10 cellular contexts compared by ENCODE assay signal in the genomic region with DNA sequence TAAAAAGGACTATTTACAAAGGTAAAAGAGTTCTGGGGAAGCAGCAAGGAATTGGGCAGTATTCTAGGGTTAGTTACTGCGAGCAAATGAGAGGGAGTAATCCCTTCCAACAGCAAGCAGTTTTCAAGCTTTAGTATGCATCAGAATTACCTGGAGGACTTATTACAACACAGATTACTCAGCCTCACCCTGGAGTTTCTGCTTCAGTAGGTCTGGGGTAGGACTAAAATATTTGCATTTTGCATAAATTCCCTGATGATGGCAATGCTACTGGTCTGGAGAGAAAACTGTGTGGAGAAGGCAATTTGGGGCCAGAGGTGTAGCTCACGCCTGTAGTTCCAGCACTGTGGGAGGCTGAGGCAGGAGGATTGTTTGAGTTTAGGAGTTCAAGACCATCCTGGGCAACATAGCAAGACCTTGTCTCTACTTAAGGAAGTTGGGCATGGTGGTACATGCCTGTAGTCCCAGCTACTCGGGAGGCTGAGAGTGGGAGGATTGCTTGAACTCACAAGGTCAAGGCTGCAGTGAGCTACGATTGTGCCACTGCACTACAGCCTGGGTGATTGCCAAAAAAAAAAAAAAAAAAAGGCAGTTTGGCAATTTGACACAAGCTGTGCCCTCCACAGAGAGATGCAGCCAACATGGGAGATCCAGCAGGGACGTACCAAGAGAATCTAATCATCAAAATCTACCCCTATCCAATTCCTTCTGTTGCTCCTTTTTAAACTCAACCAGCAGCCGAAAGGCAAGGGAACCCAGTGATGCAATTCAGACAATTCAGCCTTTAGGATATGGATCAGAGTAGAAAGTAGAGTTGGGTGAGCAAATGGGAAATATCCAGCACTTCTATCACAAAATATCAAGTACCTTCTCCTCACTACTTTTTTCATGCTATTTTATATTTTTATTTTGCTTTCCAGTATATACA. TPM values are rescaled to one million over a fixed set of nuclear protein-coding genes. Genes with fewer than 3 reads are reported as not detected.
DNase-seq lines count a peak whose midpoint lies in the region; ATAC-seq and TF ChIP-seq lines count a peak whose summit lies in the region.
"Had no signal": no experiment of that assay in that cellular context is flagged by ENCODE, and none has a peak within 500 bp of the region (broad histone marks: within the 10 kb centered on the region; RNA-seq: fewer than 3 reads in every experiment).

No MANE protein-coding gene starts in this region.

- H3K9me3 Mint-ChIP-seq in activated naive CD4-positive, alpha-beta T cell treated with anti-CD3 and anti-CD28 coated beads, Interleukin-2, amount 50 U/mL, for 24 hours = no peaks in the 10 kb centered on the region
- H3K9me3 Mint-ChIP-seq in effector memory CD8-positive, alpha-beta T cell = no peaks in the 10 kb centered on the region

- H3K4me3 ChIP-seq in Peyer's patch = no peak overlapping the region
- H3K4me3 ChIP-seq: ovary had no signal

- H3K4me1 Mint-ChIP-seq in activated naive CD4-positive, alpha-beta T cell treated with anti-CD3 and anti-CD28 coated beads, Interleukin-2, amount 50 U/mL, for 24 hours = peaks cover 69% of the 10 kb centered on the region
- H3K4me1 Mint-ChIP-seq in effector memory CD8-positive, alpha-beta T cell (ENCODE audit: low read depth in 2 of 2) = peaks cover 33 to 42% of the 10 kb centered on the region in 2 donors

- CTCF ChIA-PET in RWPE1 (lab: Yijun Ruan, JAX) = interaction anchor here (1.0 kb wide), 1 partner anchor 259 kb away, joined by 4 read pairs; no protein-coding TSS in a partner anchor

- TF ChIP-seq POLR2A in Peyer's patch (IDR thresholded peaks at IDR 0.05) = no peak

- DNase-seq in activated naive CD4-positive, alpha-beta T cell (lab: John Stamatoyannopoulos, UW) = no peak
- DNase-seq in RWPE1 (ENCODE audit: low spot score) (no peak), NCI-H1436 (lab: John Stamatoyannopoulos, UW) (no peak), GM10266 (ENCODE audit: extremely low spot score) (no peak), Peyer's patch (no peak)
- no peak for DNase-seq in effector memory CD8-positive, alpha-beta T cell
- DNase-seq: cerebellar nuclear complex, ovary had no signal

- H3K27me3 ChIP-seq in Peyer's patch = no peaks in the 10 kb centered on the region
- H3K27me3 ChIP-seq: ovary had no signal

- no peak for ATAC-seq in effector memory CD8-positive, alpha-beta T cell (replicated peaks)
- ATAC-seq in GM18520 (IDR thresholded peaks at IDR 0.05; ENCODE audit: unreplicated experiment) = no peak

- POLR2A ChIA-PET in RWPE1 (lab: Yijun Ruan, JAX; ENCODE audit: low non-redundant PET) = interaction anchor here (0.6 kb wide), 1 partner anchor 15 kb away, joined by 4 read pairs; no protein-coding TSS in a partner anchor

- H3K4me3 Mint-ChIP-seq in activated naive CD4-positive, alpha-beta T cell treated with anti-CD3 and anti-CD28 coated beads, Interleukin-2, amount 50 U/mL, for 24 hours = peak overlapping the region; percentile 6
- H3K4me3 Mint-ChIP-seq in effector memory CD8-positive, alpha-beta T cell = no peak overlapping the region

- peak overlapping the region; percentile 57 for H3K27ac Mint-ChIP-seq in activated naive CD4-positive, alpha-beta T cell treated with anti-CD3 and anti-CD28 coated beads, Interleukin-2, amount 50 U/mL, for 24 hours
- peak overlapping the region; percentile 86 to 93 for H3K27ac Mint-ChIP-seq in effector memory CD8-positive, alpha-beta T cell

- TF ChIP-seq CTCF in RWPE1 (conservative IDR thresholded peaks at IDR 0.05; ENCODE audit: low read depth) (no peak), GM10266 (IDR thresholded peaks at IDR 0.05; ENCODE audit: control insufficient read depth, insufficient read depth, low read depth, missing control alignments) (no peak), Peyer's patch (IDR thresholded peaks at IDR 0.05) (no peak)

- H3K36me3 Mint-ChIP-seq in activated naive CD4-positive, alpha-beta T cell treated with anti-CD3 and anti-CD28 coated beads, Interleukin-2, amount 50 U/mL, for 24 hours = no peaks in the 10 kb centered on the region
- peaks cover 11% of the 10 kb centered on the region for H3K36me3 Mint-ChIP-seq in effector memory CD8-positive, alpha-beta T cell (ENCODE audit: insufficient read depth)

- H3K27me3 Mint-ChIP-seq in activated naive CD4-positive, alpha-beta T cell treated with anti-CD3 and anti-CD28 coated beads, Interleukin-2, amount 50 U/mL, for 24 hours = no peaks in the 10 kb centered on the region
- H3K27me3 Mint-ChIP-seq in effector memory CD8-positive, alpha-beta T cell = no peaks in the 10 kb centered on the region

- no peaks in the 10 kb centered on the region for H3K9me3 ChIP-seq in Peyer's patch
- H3K9me3 ChIP-seq: ovary had no signal

- H3K27ac ChIP-seq in RWPE1 (peak overlapping the region; percentile 65), Peyer's patch (peak overlapping the region in 2 of 4 donors; percentile 19 to 48)
- H3K27ac ChIP-seq: ovary had no signal

- H3K4me1 ChIP-seq in Peyer's patch = peaks cover 0 to 11% (median 0%) of the 10 kb centered on the region in 4 donors

- no peaks in the 10 kb centered on the region for H3K36me3 ChIP-seq in Peyer's patch
- H3K36me3 ChIP-seq: ovary had no signal

RNA-seq across cellular contexts. Expression of a gene that starts 27.1 kb away (rescaled TPM):
- total RNA-seq in Peyer's patch = 10 to 100 TPM in 3 of 4 donors, 1 to 10 TPM in 1; 8.3 to 13.7 (median 11.9) TPM
